Comparison of ENCODE assay signal across 8 cellular contexts in genomic region chr7:23696916-23697441, GRCh38. TPM values are rescaled to one million over a fixed set of nuclear protein-coding genes. Genes with fewer than 3 reads are reported as not detected.
DNase-seq lines count a peak whose midpoint lies in the region; ATAC-seq and TF ChIP-seq lines count a peak whose summit lies in the region.

No MANE protein-coding gene starts in this region.

- ATAC-seq in HG02610 (IDR thresholded peaks at IDR 0.05; ENCODE audit: unreplicated experiment) (peak; percentile 75), GM21825 (IDR thresholded peaks at IDR 0.05; ENCODE audit: unreplicated experiment) (no peak), HG03280 (IDR thresholded peaks at IDR 0.05; ENCODE audit: unreplicated experiment) (no peak)

- DNase-seq in GM03348 (ENCODE audit: low spot score) = peak; percentile 64
- DNase-seq in NOMO-1 treated with dmso at 0.1 percent for 144 hours (lab: John Stamatoyannopoulos, UW; ENCODE audit: unreplicated experiment) = peak; percentile 21
- DNase-seq in activated T-cell treated with anti-CD3 and anti-CD28 coated beads for 1 hour (ENCODE audit: low read depth) = peak; percentile 43
- peak; percentile 70 for DNase-seq in fibroblast of pulmonary artery (ENCODE audit: low read depth)
- peak; percentile 84 for DNase-seq in posterior vena cava (ENCODE audit: low spot score)

- TF ChIP-seq CTCF in fibroblast of pulmonary artery (IDR thresholded peaks at IDR 0.05; ENCODE audit: low read length, missing control alignments) = peak; percentile 71

- H3K4me3 ChIP-seq in fibroblast of pulmonary artery (replicated peaks; ENCODE audit: low read depth, low read length) = no peak overlapping the region

- intact Hi-C loops in posterior vena cava (cut with DNase I) = no loop called here

RNA-seq across cellular contexts. Expression of gene STK31, which starts 13.0 kb away (rescaled TPM):
- under 1 TPM; 0.14 to 0.62 TPM for total RNA-seq in posterior vena cava

RNA-seq across cellular contexts. Expression of gene FAM221A, which starts 17.0 kb away (rescaled TPM):
- 1 to 10 TPM; 2.0 to 3.7 TPM for total RNA-seq in posterior vena cava

Comparison
In these comparisons a context has a peak if more than half of its experiments do, and no peak if none do; other contexts are left out.
1. DNase-seq: peak in every context shown above with its lines; median percentile 84 in posterior vena cava; 70 in fibroblast of pulmonary artery; 64 in GM03348; 43 in activated T-cell treated with anti-CD3 and anti-CD28 coated beads for 1 hour; 21 in NOMO-1 treated with dmso at 0.1 percent for 144 hours.